ENCODE assay signal across 9 cellular contexts in genomic region chr9:87445646-87446045, GRCh38. TPM values are rescaled to one million over a fixed set of nuclear protein-coding genes. Genes with fewer than 3 reads are reported as not detected.
DNase-seq lines count a peak whose midpoint lies in the region; ATAC-seq and TF ChIP-seq lines count a peak whose summit lies in the region.
"Had no signal": no experiment of that assay in that cellular context is flagged by ENCODE, and none has a peak within 500 bp of the region (broad histone marks: within the 10 kb centered on the region; RNA-seq: fewer than 3 reads in every experiment).

No MANE protein-coding gene starts in this region.

- intact Hi-C loops in A673 (cut with micrococcal nuclease; ENCODE audit: unreplicated experiment) = no loop called here

- H3K4me3 ChIP-seq in A673 (ENCODE audit: low read depth, low read length, poor library complexity, severe bottlenecking) = no peak overlapping the region

- peak overlapping the region in 1 of 2 donors; percentile 90 for H3K27ac Mint-ChIP-seq in natural killer cell treated with Interleukin-12 subunit alpha and Interleukin-12 subunit beta and Interleukin-15 and Interleukin-18, amount 100 ng/mL, for 72 hours
- H3K27ac Mint-ChIP-seq: activated naive CD4-positive, alpha-beta T cell treated with anti-CD3 and anti-CD28 coated beads, Interleukin-2, amount 50 U/mL, for 72 hours had no signal

- CTCF ChIA-PET in A673 (lab: Charles Lee) = no interaction called here

- no peak for TF ChIP-seq POLR2A in GM18505 (IDR thresholded peaks at IDR 0.05; ENCODE audit: borderline replicate concordance, extremely low read depth, insufficient read depth, insufficient read length)

- no peaks in the 10 kb centered on the region for H3K36me3 Mint-ChIP-seq in natural killer cell treated with Interleukin-12 subunit alpha and Interleukin-12 subunit beta and Interleukin-15 and Interleukin-18, amount 100 ng/mL, for 72 hours
- H3K36me3 Mint-ChIP-seq: activated naive CD4-positive, alpha-beta T cell treated with anti-CD3 and anti-CD28 coated beads, Interleukin-2, amount 50 U/mL, for 72 hours had no signal

- ATAC-seq in GM18505 (IDR thresholded peaks at IDR 0.05; ENCODE audit: unreplicated experiment) = peak; percentile 97
- ATAC-seq in HG02852 (IDR thresholded peaks at IDR 0.05; ENCODE audit: unreplicated experiment) = peak; percentile 95
- peak; percentile 68 to 85 for ATAC-seq in natural killer cell treated with Interleukin-12 subunit alpha and Interleukin-12 subunit beta and Interleukin-15 and Interleukin-18, amount 100 ng/mL, for 72 hours
- no peak for ATAC-seq in esophagus mucosa

- peak; percentile 69 for DNase-seq in A673 (ENCODE audit: low spot score)
- DNase-seq in OCI-M1 (lab: John Stamatoyannopoulos, UW) = peak; percentile 84
- peak; percentile 52 for DNase-seq in epidermal melanocyte (ENCODE audit: insufficient read length, low spot score)
- no peak for DNase-seq in natural killer cell treated with Interleukin-12 subunit alpha and Interleukin-12 subunit beta and Interleukin-15 and Interleukin-18, amount 100 ng/mL, for 72 hours (ENCODE audit: low spot score)
- DNase-seq in NK-92 (lab: John Stamatoyannopoulos, UW; ENCODE audit: unreplicated experiment) = no peak

- H3K4me1 Mint-ChIP-seq in natural killer cell treated with Interleukin-12 subunit alpha and Interleukin-12 subunit beta and Interleukin-15 and Interleukin-18, amount 100 ng/mL, for 72 hours (ENCODE audit: low read depth in 2 of 2) = peaks cover 11 to 31% of the 10 kb centered on the region in 2 donors

- no peaks in the 10 kb centered on the region for H3K36me3 ChIP-seq in A673 (ENCODE audit: insufficient read depth, low read length, poor library complexity, severe bottlenecking)

- no peak overlapping the region for H3K27ac ChIP-seq in A673 (ENCODE audit: low read depth, low read length, poor library complexity, severe bottlenecking)

- H3K4me1 ChIP-seq in A673 (ENCODE audit: insufficient read depth, low read length, poor library complexity, severe bottlenecking) = no peaks in the 10 kb centered on the region

- no TSS peak for BruUV-seq in A673 (replicated peaks; lab: Mats Ljungman, UMichigan)

- peak overlapping the region; percentile 60 for H3K4me3 Mint-ChIP-seq in natural killer cell treated with Interleukin-12 subunit alpha and Interleukin-12 subunit beta and Interleukin-15 and Interleukin-18, amount 100 ng/mL, for 72 hours

- POLR2A ChIA-PET in A673 (lab: Charles Lee; ENCODE audit: low non-redundant PET) = no interaction called here

- H3K27me3 ChIP-seq in A673 (replicated peaks; ENCODE audit: insufficient read depth, low read depth, low read length, poor library complexity) = no peaks in the 10 kb centered on the region

- peaks cover 0 to 7% of the 10 kb centered on the region in 2 donors for H3K27me3 Mint-ChIP-seq in natural killer cell treated with Interleukin-12 subunit alpha and Interleukin-12 subunit beta and Interleukin-15 and Interleukin-18, amount 100 ng/mL, for 72 hours

- no peaks in the 10 kb centered on the region for H3K9me3 ChIP-seq in A673 (ENCODE audit: low read depth, low read length, poor library complexity, severe bottlenecking)

- no peak for TF ChIP-seq CTCF in A673 (conservative IDR thresholded peaks at IDR 0.05; ENCODE audit: low read depth, low read length)

- peaks cover 3% of the 10 kb centered on the region for H3K9me3 Mint-ChIP-seq in natural killer cell treated with Interleukin-12 subunit alpha and Interleukin-12 subunit beta and Interleukin-15 and Interleukin-18, amount 100 ng/mL, for 72 hours

RNA-seq across cellular contexts. Expression of gene DAPK1, which starts 52.0 kb away (rescaled TPM):
- 380 and 386 TPM in 2 replicates for total RNA-seq in A673 (2021)
- total RNA-seq in natural killer cell treated with Interleukin-12 subunit alpha and Interleukin-12 subunit beta and Interleukin-15 and Interleukin-18, amount 100 ng/mL, for 72 hours = 10 to 100 TPM in 1 of 2 donors, 1 to 10 TPM in 1; 8.5 to 31.7 TPM
- 5.4 TPM for total RNA-seq in esophagus mucosa

Comparison
In these comparisons a context has a peak if more than half of its experiments do, and no peak if none do; other contexts are left out.
1. DNase-seq: peak in A673 (single experiment), OCI-M1 (single experiment) and epidermal melanocyte (single experiment); none in natural killer cell treated with Interleukin-12 subunit alpha and Interleukin-12 subunit beta and Interleukin-15 and Interleukin-18, amount 100 ng/mL, for 72 hours (single experiment) and NK-92 (single experiment).
2. RNA of gene DAPK1, which starts 52.0 kb away (total RNA-seq): 380 to 386 TPM in A673; 8.5 to 31.7 TPM in natural killer cell treated with Interleukin-12 subunit alpha and Interleukin-12 subunit beta and Interleukin-15 and Interleukin-18, amount 100 ng/mL, for 72 hours and 5.4 TPM in esophagus mucosa (single experiment); every median in the first group is over 10 times any median in the second.